Comparison of ENCODE assay signal across 8 cellular contexts in the genomic region with DNA sequence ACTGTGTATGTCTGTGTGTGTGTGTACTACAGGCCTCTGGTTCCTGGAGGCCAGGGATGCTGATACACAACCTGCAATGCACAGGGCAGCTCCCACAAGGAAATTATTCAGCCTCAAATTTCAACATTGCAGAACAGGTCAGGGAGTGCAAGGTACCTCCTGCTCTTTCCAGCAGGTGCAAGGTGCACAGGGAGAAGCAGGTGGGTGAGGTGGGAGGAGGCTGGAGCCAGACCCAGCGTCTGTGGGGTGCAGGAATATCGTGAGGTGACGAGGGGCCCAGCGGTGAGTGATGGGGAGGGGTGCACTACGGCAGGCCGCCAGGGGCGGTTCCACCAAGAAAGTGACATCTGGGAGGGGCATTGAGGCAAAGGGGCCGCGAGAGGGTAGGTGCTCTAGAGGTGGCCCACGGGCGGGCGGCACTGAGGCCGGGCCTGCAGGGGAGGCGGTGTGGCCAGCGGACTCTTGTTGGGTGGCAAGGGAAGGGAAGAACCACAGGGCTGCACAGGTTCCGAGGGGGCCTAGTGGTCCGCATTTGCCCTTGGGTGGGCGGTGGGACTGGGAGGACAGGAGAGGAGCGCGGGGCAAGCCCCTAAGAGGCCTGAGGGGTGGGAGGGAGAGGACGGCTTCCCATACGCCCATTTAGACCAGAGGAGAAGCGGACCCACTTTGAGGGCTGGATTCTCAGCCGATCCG. TPM values are rescaled to one million over a fixed set of nuclear protein-coding genes. Genes with fewer than 3 reads are reported as not detected.
DNase-seq lines count a peak whose midpoint lies in the region; ATAC-seq lines count a peak whose summit lies in the region.

No MANE protein-coding gene starts in this region.

- H3K4me3 Mint-ChIP-seq in activated CD4-positive, alpha-beta T cell treated with anti-CD3 and anti-CD28 coated beads for 36 hours: peak overlapping the region; percentile 71
- H3K4me3 Mint-ChIP-seq in activated T-helper 2 cell treated with anti-CD3 and anti-CD28 coated beads, Interferon-gamma antibody, Interleukin-2, Interleukin-4, amounts not matched to agents 10 μg/mL and 5 μg/mL and 100 μg/mL, durations not matched to agents 14 hours and 24 hours and 36 hours (ENCODE audit: low read depth): peak overlapping the region; percentile 49
- H3K4me3 Mint-ChIP-seq in immature natural killer cell: peak overlapping the region; percentile 67 to 82 (median 82)
- H3K4me3 Mint-ChIP-seq in stimulated activated effector memory CD8-positive, alpha-beta T cell treated with anti-CD3 and anti-CD28 coated beads, Interleukin-12 subunit alpha, Interleukin-12 subunit beta, amount 100 ng/mL, for 72 hours: peak overlapping the region; percentile 67

- no peak for ATAC-seq in activated CD4-positive, alpha-beta T cell treated with anti-CD3 and anti-CD28 coated beads for 36 hours
- no peak for ATAC-seq in stimulated activated effector memory CD8-positive, alpha-beta T cell treated with anti-CD3 and anti-CD28 coated beads, Interleukin-12 subunit alpha, Interleukin-12 subunit beta, amount 100 ng/mL, for 72 hours
- ATAC-seq in GM21723 (IDR thresholded peaks at IDR 0.05; ENCODE audit: unreplicated experiment): no peak
- ATAC-seq in HG02884 (IDR thresholded peaks at IDR 0.05; ENCODE audit: unreplicated experiment): no peak

- H3K27me3 Mint-ChIP-seq in activated CD4-positive, alpha-beta T cell treated with anti-CD3 and anti-CD28 coated beads for 36 hours: peaks cover 7% of the 10 kb centered on the region
- H3K27me3 Mint-ChIP-seq in activated T-helper 2 cell treated with anti-CD3 and anti-CD28 coated beads, Interferon-gamma antibody, Interleukin-2, Interleukin-4, amounts not matched to agents 10 μg/mL and 5 μg/mL and 100 μg/mL, durations not matched to agents 14 hours and 24 hours and 36 hours (ENCODE audit: low read depth): peaks cover 26% of the 10 kb centered on the region
- peaks cover 2 to 13% (median 7%) of the 10 kb centered on the region in 3 donors for H3K27me3 Mint-ChIP-seq in immature natural killer cell (ENCODE audit: low read depth in 3 of 3)

- intact Hi-C loops in activated CD4-positive, alpha-beta T cell treated with anti-CD3 and anti-CD28 coated beads for 36 hours (cut with DNase I, micrococcal nuclease): loop anchor here (2.0 to 10.0 kb wide), 2 partner anchors 323 to 405 kb away; no protein-coding TSS in a partner anchor
- intact Hi-C loops in activated T-helper 2 cell treated with anti-CD3 and anti-CD28 coated beads, Interferon-gamma antibody, Interleukin-2, Interleukin-4, amounts not matched to agents 10 μg/mL and 5 μg/mL and 100 μg/mL, durations not matched to agents 14 hours and 24 hours and 36 hours (cut with micrococcal nuclease): loop anchor here (2.0 kb wide), 1 partner anchor 23 kb away; a partner anchor contains a TSS

- POLR2A ChIA-PET in activated CD4-positive, alpha-beta T cell treated with anti-CD3 and anti-CD28 coated beads for 36 hours (lab: Charles Lee): interaction anchor here (0.7 kb wide), 1 partner anchor 14 kb away, joined by 3 read pairs; no protein-coding TSS in a partner anchor

- no peaks in the 10 kb centered on the region for H3K9me3 Mint-ChIP-seq in activated CD4-positive, alpha-beta T cell treated with anti-CD3 and anti-CD28 coated beads for 36 hours (ENCODE audit: low read depth)
- H3K9me3 Mint-ChIP-seq in activated T-helper 2 cell treated with anti-CD3 and anti-CD28 coated beads, Interferon-gamma antibody, Interleukin-2, Interleukin-4, amounts not matched to agents 10 μg/mL and 5 μg/mL and 100 μg/mL, durations not matched to agents 14 hours and 24 hours and 36 hours: no peaks in the 10 kb centered on the region
- H3K9me3 Mint-ChIP-seq in immature natural killer cell: no peaks in the 10 kb centered on the region
- no peaks in the 10 kb centered on the region for H3K9me3 Mint-ChIP-seq in stimulated activated effector memory CD8-positive, alpha-beta T cell treated with anti-CD3 and anti-CD28 coated beads, Interleukin-12 subunit alpha, Interleukin-12 subunit beta, amount 100 ng/mL, for 72 hours

- H3K4me1 Mint-ChIP-seq in activated CD4-positive, alpha-beta T cell treated with anti-CD3 and anti-CD28 coated beads for 36 hours: no peaks in the 10 kb centered on the region
- H3K4me1 Mint-ChIP-seq in activated T-helper 2 cell treated with anti-CD3 and anti-CD28 coated beads, Interferon-gamma antibody, Interleukin-2, Interleukin-4, amounts not matched to agents 10 μg/mL and 5 μg/mL and 100 μg/mL, durations not matched to agents 14 hours and 24 hours and 36 hours (ENCODE audit: low read depth): peaks cover 2% of the 10 kb centered on the region
- peaks cover 0 to 5% of the 10 kb centered on the region in 2 donors for H3K4me1 Mint-ChIP-seq in immature natural killer cell
- H3K4me1 Mint-ChIP-seq in stimulated activated effector memory CD8-positive, alpha-beta T cell treated with anti-CD3 and anti-CD28 coated beads, Interleukin-12 subunit alpha, Interleukin-12 subunit beta, amount 100 ng/mL, for 72 hours: peaks cover 21% of the 10 kb centered on the region

- no peaks in the 10 kb centered on the region for H3K36me3 Mint-ChIP-seq in activated CD4-positive, alpha-beta T cell treated with anti-CD3 and anti-CD28 coated beads for 36 hours (ENCODE audit: low read depth)
- H3K36me3 Mint-ChIP-seq in activated T-helper 2 cell treated with anti-CD3 and anti-CD28 coated beads, Interferon-gamma antibody, Interleukin-2, Interleukin-4, amounts not matched to agents 10 μg/mL and 5 μg/mL and 100 μg/mL, durations not matched to agents 14 hours and 24 hours and 36 hours (ENCODE audit: low read depth): no peaks in the 10 kb centered on the region
- no peaks in the 10 kb centered on the region for H3K36me3 Mint-ChIP-seq in immature natural killer cell
- peaks cover 6% of the 10 kb centered on the region for H3K36me3 Mint-ChIP-seq in stimulated activated effector memory CD8-positive, alpha-beta T cell treated with anti-CD3 and anti-CD28 coated beads, Interleukin-12 subunit alpha, Interleukin-12 subunit beta, amount 100 ng/mL, for 72 hours

- CTCF ChIA-PET in activated CD4-positive, alpha-beta T cell treated with anti-CD3 and anti-CD28 coated beads for 36 hours (lab: Charles Lee): no interaction called here

- DNase-seq in activated CD4-positive, alpha-beta T cell treated with anti-CD3 and anti-CD28 coated beads for 36 hours: no peak
- DNase-seq in activated CD4-positive, alpha-beta T cell treated with anti-CD3 and anti-CD28 coated beads, Interleukin-2, amount 50 U/mL, for 4 hours: no peak
- no peak for DNase-seq in activated T-helper 2 cell treated with anti-CD3 and anti-CD28 coated beads, Interferon-gamma antibody, Interleukin-2, Interleukin-4, amounts not matched to agents 10 μg/mL and 5 μg/mL and 100 μg/mL, durations not matched to agents 14 hours and 24 hours and 36 hours (ENCODE audit: low spot score)
- no peak for DNase-seq in immature natural killer cell
- no peak for DNase-seq in stimulated activated effector memory CD8-positive, alpha-beta T cell treated with anti-CD3 and anti-CD28 coated beads, Interleukin-12 subunit alpha, Interleukin-12 subunit beta, amount 100 ng/mL, for 72 hours (ENCODE audit: low spot score in 2 of 2)
- DNase-seq in COR-L47 (lab: John Stamatoyannopoulos, UW): no peak

- H3K27ac Mint-ChIP-seq in activated CD4-positive, alpha-beta T cell treated with anti-CD3 and anti-CD28 coated beads for 36 hours: no peak overlapping the region
- H3K27ac Mint-ChIP-seq in activated T-helper 2 cell treated with anti-CD3 and anti-CD28 coated beads, Interferon-gamma antibody, Interleukin-2, Interleukin-4, amounts not matched to agents 10 μg/mL and 5 μg/mL and 100 μg/mL, durations not matched to agents 14 hours and 24 hours and 36 hours: no peak overlapping the region
- H3K27ac Mint-ChIP-seq in immature natural killer cell: no peak overlapping the region
- H3K27ac Mint-ChIP-seq in stimulated activated effector memory CD8-positive, alpha-beta T cell treated with anti-CD3 and anti-CD28 coated beads, Interleukin-12 subunit alpha, Interleukin-12 subunit beta, amount 100 ng/mL, for 72 hours: no peak overlapping the region

RNA-seq across cellular contexts. Expression of a gene that starts 21.6 kb away (rescaled TPM):
- total RNA-seq in activated CD4-positive, alpha-beta T cell treated with anti-CD3 and anti-CD28 coated beads for 36 hours: 10 to 100 TPM; 22.4 to 24.8 TPM
- 29.0 and 31.1 TPM in 2 replicates for total RNA-seq in activated T-helper 2 cell treated with anti-CD3 and anti-CD28 coated beads, Interferon-gamma antibody, Interleukin-2, Interleukin-4, amounts not matched to agents 10 μg/mL and 5 μg/mL and 100 μg/mL, durations not matched to agents 14 hours and 24 hours and 36 hours
- polyA plus RNA-seq in immature natural killer cell: 100 to 1,000 TPM; 143 to 160 (median 147) TPM

RNA-seq across cellular contexts. Expression of a gene that starts 30.1 kb away (rescaled TPM):
- total RNA-seq in activated CD4-positive, alpha-beta T cell treated with anti-CD3 and anti-CD28 coated beads for 36 hours: 1 to 10 TPM; 2.2 to 2.3 TPM
- total RNA-seq in activated T-helper 2 cell treated with anti-CD3 and anti-CD28 coated beads, Interferon-gamma antibody, Interleukin-2, Interleukin-4, amounts not matched to agents 10 μg/mL and 5 μg/mL and 100 μg/mL, durations not matched to agents 14 hours and 24 hours and 36 hours: 1.9 and 2.2 TPM in 2 replicates
- polyA plus RNA-seq in immature natural killer cell: 1 to 10 TPM; 1.1 to 3.9 (median 2.2) TPM
